Comparison of ENCODE assay signal across 1 cellular context in genomic region chr20:19609642-19610223, GRCh38.
TF ChIP-seq lines count a peak whose summit lies in the region.

No MANE protein-coding gene starts in this region.

TF ChIP-seq in HepG2, 621 proteins besides CTCF, POLR2A, EP300 and RAD21 (continued from another document and continues in another):
- TF ChIP-seq TFDP2 (CRISPR knock-in tag; IDR thresholded peaks at IDR 0.05) (peak; percentile 24; the same call in 1 of the 2 replicates), ISX (CRISPR knock-in tag; conservative IDR thresholded peaks at IDR 0.05) (no peak), DNMT3B (CRISPR knock-in tag; conservative IDR thresholded peaks at IDR 0.05) (no peak), FOXA3 (CRISPR knock-in tag; IDR thresholded peaks at IDR 0.05) (peak; percentile 81), ZNF615 (CRISPR knock-in tag; IDR thresholded peaks at IDR 0.05; ENCODE audit: borderline replicate concordance) (no peak), HMG20B (CRISPR knock-in tag; conservative IDR thresholded peaks at IDR 0.05) (peak; percentile 64; the same call in 1 of the 2 replicates), TBL1XR1 (IDR thresholded peaks at IDR 0.05; ENCODE audit: borderline replicate concordance, low read length, partially characterized antibody) (no peak), DDIT3 (CRISPR knock-in tag; IDR thresholded peaks at IDR 0.05) (no peak), DMAP1 (CRISPR knock-in tag; IDR thresholded peaks at IDR 0.05) (0 out of 2 replicates have a peak, but pooled peaks have one; percentile 37), SSRP1 (CRISPR knock-in tag; IDR thresholded peaks at IDR 0.05) (0 out of 2 replicates have a peak, but pooled peaks have one; percentile 53), ATAD3A (CRISPR knock-in tag; IDR thresholded peaks at IDR 0.05) (no peak), TCF7L2 (IDR thresholded peaks at IDR 0.05; ENCODE audit: low read depth, low read length) (0 out of 2 replicates have a peak, but pooled peaks have one; percentile 36), MXI1 (IDR thresholded peaks at IDR 0.05; ENCODE audit: borderline replicate concordance, low read depth, low read length) (no peak), ZNF317 (CRISPR knock-in tag; IDR thresholded peaks at IDR 0.05) (0 out of 2 replicates have a peak, but pooled peaks have one; percentile 47), GATAD2A (CRISPR knock-in tag; IDR thresholded peaks at IDR 0.05) (peak; percentile 80), GATAD1 (CRISPR knock-in tag; IDR thresholded peaks at IDR 0.05) (peak; percentile 46; the same call in 1 of the 2 replicates), ARID3A (IDR thresholded peaks at IDR 0.05; ENCODE audit: low read depth, low read length) (peak; percentile 65; the same call in 1 of the 2 replicates), JUN (CRISPR knock-in tag; IDR thresholded peaks at IDR 0.05) (peak; percentile 70; the same call in 1 of the 2 replicates), HMGA1 (CRISPR knock-in tag; conservative IDR thresholded peaks at IDR 0.05) (no peak), SAP130 (CRISPR knock-in tag; IDR thresholded peaks at IDR 0.05; ENCODE audit: low read depth) (peak; percentile 82), MATR3 (CRISPR knock-in tag; IDR thresholded peaks at IDR 0.05) (no peak), ZNF282 (IDR thresholded peaks at IDR 0.05; ENCODE audit: partially characterized antibody) (no peak), EEA1 (CRISPR knock-in tag; IDR thresholded peaks at IDR 0.05; ENCODE audit: borderline replicate concordance) (no peak), PAXIP1 (CRISPR knock-in tag; conservative IDR thresholded peaks at IDR 0.05) (peak; percentile 95), NCOR1 (IDR thresholded peaks at IDR 0.05; ENCODE audit: borderline replicate concordance, low read length) (peak; percentile 74; the same call in 1 of the 2 replicates), ZNF709 (CRISPR knock-in tag; IDR thresholded peaks at IDR 0.05) (no peak), ZBTB38 (CRISPR knock-in tag; IDR thresholded peaks at IDR 0.05) (no peak), RBFOX2 (IDR thresholded peaks at IDR 0.05; ENCODE audit: low read depth, low read length) (peak; percentile 62), POGZ (CRISPR knock-in tag; IDR thresholded peaks at IDR 0.05) (peak; percentile 61), ZNF362 (CRISPR knock-in tag; IDR thresholded peaks at IDR 0.05; ENCODE audit: borderline replicate concordance) (no peak; the same call in 1 of the 2 replicates), ZNF569 (CRISPR knock-in tag; IDR thresholded peaks at IDR 0.05; ENCODE audit: borderline replicate concordance) (no peak), ZNF563 (CRISPR knock-in tag; IDR thresholded peaks at IDR 0.05) (no peak), ZKSCAN8 (CRISPR knock-in tag; IDR thresholded peaks at IDR 0.05; ENCODE audit: borderline replicate concordance) (peak; percentile 87), LCORL (IDR thresholded peaks at IDR 0.05) (no peak), LCORL (CRISPR knock-in tag; IDR thresholded peaks at IDR 0.05) (peak; percentile 88; the same call in 1 of the 2 replicates), ZGPAT (CRISPR knock-in tag; IDR thresholded peaks at IDR 0.05) (peak; percentile 95), ZNF761 (CRISPR knock-in tag; conservative IDR thresholded peaks at IDR 0.05) (peak; percentile 81; the same call in 1 of the 2 replicates), GATA4 (IDR thresholded peaks at IDR 0.05; ENCODE audit: borderline replicate concordance, low read depth) (peak; percentile 78; the same call in 1 of the 2 replicates), ZBTB20 (CRISPR knock-in tag; IDR thresholded peaks at IDR 0.05; ENCODE audit: borderline replicate concordance, low read depth) (peak; percentile 50; the same call in 1 of the 2 replicates), KLF16 (CRISPR knock-in tag; IDR thresholded peaks at IDR 0.05) (peak in 1 of 2 experiments; percentile 48; a peak in 1 of 4 replicates), ZNF501 (CRISPR knock-in tag; IDR thresholded peaks at IDR 0.05) (no peak), KLF12 (CRISPR knock-in tag; IDR thresholded peaks at IDR 0.05; ENCODE audit: borderline replicate concordance) (no peak), PHF21A (CRISPR knock-in tag; IDR thresholded peaks at IDR 0.05) (peak; percentile 85), CREM (IDR thresholded peaks at IDR 0.05) (peak; percentile 89), CREM (CRISPR knock-in tag; IDR thresholded peaks at IDR 0.05) (no peak), ZNF687 (CRISPR knock-in tag; IDR thresholded peaks at IDR 0.05) (no peak), XBP1 (CRISPR knock-in tag; IDR thresholded peaks at IDR 0.05) (no peak), SALL2 (CRISPR knock-in tag; IDR thresholded peaks at IDR 0.05) (no peak), MED1 (CRISPR knock-in tag; IDR thresholded peaks at IDR 0.05) (peak; percentile 88), ZFP37 (CRISPR knock-in tag; IDR thresholded peaks at IDR 0.05; ENCODE audit: borderline replicate concordance) (no peak; the same call in 1 of the 2 replicates), ZNF33B (CRISPR knock-in tag; IDR thresholded peaks at IDR 0.05) (no peak), ZNF124 (CRISPR knock-in tag; IDR thresholded peaks at IDR 0.05) (peak; percentile 31; the same call in 1 of the 2 replicates), SP5 (CRISPR knock-in tag; IDR thresholded peaks at IDR 0.05; ENCODE audit: borderline replicate concordance, low read depth) (no peak; the same call in 1 of the 2 replicates), TBX2 (CRISPR knock-in tag; IDR thresholded peaks at IDR 0.05; ENCODE audit: borderline replicate concordance) (peak; percentile 96), RELA (CRISPR knock-in tag; IDR thresholded peaks at IDR 0.05) (no peak), ZNF432 (CRISPR knock-in tag; IDR thresholded peaks at IDR 0.05; ENCODE audit: borderline replicate concordance) (no peak), FOSL2 (CRISPR knock-in tag; IDR thresholded peaks at IDR 0.05) (peak; percentile 93), ZSCAN22 (CRISPR knock-in tag; IDR thresholded peaks at IDR 0.05) (no peak), DPF2 (CRISPR knock-in tag; IDR thresholded peaks at IDR 0.05; ENCODE audit: borderline replicate concordance, low read depth) (peak; percentile 92), ATF2 (CRISPR knock-in tag; IDR thresholded peaks at IDR 0.05) (peak; percentile 46; the same call in 1 of the 2 replicates), NR1H2 (CRISPR knock-in tag; IDR thresholded peaks at IDR 0.05; ENCODE audit: borderline replicate concordance, low read depth) (no peak), ZNF777 (CRISPR knock-in tag; IDR thresholded peaks at IDR 0.05) (no peak), ZNF253 (CRISPR knock-in tag; IDR thresholded peaks at IDR 0.05; ENCODE audit: borderline replicate concordance) (no peak)
